Comparison of ENCODE assay signal across 2 cellular contexts in the genomic region with DNA sequence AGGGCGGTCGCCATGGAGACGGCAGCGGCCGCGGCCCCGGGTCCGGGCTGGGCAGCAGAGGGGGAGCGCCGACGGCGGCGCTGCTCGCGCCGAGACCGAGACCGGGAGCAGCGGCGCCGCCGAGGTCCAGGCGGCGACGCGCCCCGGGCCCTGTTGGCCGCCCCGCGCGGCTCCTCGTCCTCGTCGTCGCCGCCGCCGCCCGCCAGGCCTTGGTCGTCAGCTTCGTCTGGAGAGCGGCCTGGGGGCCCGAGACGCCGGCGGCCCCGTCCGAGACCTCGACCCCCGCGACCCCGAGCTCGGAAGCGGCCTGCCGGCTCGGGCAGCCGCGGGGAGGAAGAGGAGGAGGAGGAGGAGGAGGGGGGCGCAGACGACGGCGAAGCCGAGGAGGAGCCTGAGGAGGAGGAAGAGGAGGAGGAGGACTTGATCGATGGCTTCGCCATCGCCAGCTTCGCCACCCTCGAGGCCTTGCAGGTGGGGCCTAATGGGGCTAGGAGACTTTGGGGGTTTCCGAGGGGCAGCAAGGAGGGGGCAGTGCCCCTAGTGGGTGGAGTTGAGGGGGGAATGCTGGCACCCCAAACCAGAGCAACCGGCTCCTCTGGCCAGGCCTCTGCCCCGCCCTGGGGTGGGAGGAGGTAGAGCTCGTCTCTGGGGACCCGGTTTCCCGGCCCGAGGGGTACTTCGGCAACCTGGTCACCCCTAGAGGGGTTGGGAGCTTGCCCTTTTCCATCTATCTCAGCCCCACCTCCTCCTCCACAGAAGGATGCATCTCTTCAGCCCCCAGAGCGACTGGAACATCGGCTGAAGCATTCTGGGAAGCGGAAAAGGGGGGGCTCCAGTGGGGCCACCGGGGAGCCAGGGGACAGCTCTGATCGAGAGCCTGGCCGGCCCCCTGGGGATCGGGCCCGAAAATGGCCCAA.
A peak's percentile ranks its signal among the peaks of the same experiment; 100 is the strongest.
TF ChIP-seq lines count a peak whose summit lies in the region.

No MANE protein-coding gene starts in this region.

TF ChIP-seq in HEK293, 187 proteins besides CTCF, POLR2A, EP300 and RAD21 (continued from another document and continues in another):
- TF ChIP-seq, protein P1, sequence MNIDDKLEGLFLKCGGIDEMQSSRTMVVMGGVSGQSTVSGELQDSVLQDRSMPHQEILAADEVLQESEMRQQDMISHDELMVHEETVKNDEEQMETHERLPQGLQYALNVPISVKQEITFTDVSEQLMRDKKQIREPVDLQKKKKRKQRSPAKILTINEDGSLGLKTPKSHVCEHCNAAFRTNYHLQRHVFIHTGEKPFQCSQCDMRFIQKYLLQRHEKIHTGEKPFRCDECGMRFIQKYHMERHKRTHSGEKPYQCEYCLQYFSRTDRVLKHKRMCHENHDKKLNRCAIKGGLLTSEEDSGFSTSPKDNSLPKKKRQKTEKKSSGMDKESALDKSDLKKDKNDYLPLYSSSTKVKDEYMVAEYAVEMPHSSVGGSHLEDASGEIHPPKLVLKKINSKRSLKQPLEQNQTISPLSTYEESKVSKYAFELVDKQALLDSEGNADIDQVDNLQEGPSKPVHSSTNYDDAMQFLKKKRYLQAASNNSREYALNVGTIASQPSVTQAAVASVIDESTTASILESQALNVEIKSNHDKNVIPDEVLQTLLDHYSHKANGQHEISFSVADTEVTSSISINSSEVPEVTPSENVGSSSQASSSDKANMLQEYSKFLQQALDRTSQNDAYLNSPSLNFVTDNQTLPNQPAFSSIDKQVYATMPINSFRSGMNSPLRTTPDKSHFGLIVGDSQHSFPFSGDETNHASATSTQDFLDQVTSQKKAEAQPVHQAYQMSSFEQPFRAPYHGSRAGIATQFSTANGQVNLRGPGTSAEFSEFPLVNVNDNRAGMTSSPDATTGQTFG (tag by site-specific recombination; IDR thresholded peaks at IDR 0.05; ENCODE audit: borderline replicate concordance) = no peak
- TF ChIP-seq, protein P2, sequence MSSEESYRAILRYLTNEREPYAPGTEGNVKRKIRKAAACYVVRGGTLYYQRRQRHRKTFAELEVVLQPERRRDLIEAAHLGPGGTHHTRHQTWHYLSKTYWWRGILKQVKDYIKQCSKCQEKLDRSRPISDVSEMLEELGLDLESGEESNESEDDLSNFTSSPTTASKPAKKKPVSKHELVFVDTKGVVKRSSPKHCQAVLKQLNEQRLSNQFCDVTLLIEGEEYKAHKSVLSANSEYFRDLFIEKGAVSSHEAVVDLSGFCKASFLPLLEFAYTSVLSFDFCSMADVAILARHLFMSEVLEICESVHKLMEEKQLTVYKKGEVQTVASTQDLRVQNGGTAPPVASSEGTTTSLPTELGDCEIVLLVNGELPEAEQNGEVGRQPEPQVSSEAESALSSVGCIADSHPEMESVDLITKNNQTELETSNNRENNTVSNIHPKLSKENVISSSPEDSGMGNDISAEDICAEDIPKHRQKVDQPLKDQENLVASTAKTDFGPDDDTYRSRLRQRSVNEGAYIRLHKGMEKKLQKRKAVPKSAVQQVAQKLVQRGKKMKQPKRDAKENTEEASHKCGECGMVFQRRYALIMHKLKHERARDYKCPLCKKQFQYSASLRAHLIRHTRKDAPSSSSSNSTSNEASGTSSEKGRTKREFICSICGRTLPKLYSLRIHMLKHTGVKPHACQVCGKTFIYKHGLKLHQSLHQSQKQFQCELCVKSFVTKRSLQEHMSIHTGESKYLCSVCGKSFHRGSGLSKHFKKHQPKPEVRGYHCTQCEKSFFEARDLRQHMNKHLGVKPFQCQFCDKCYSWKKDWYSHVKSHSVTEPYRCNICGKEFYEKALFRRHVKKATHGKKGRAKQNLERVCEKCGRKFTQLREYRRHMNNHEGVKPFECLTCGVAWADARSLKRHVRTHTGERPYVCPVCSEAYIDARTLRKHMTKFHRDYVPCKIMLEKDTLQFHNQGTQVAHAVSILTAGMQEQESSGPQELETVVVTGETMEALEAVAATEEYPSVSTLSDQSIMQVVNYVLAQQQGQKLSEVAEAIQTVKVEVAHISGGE (tag by site-specific recombination; conservative IDR thresholded peaks at IDR 0.05; ENCODE audit: low read depth) = no peak
- no peak for TF ChIP-seq ZNF37A (tag by site-specific recombination; IDR thresholded peaks at IDR 0.05)
- TF ChIP-seq ZFP37 (tag by site-specific recombination; IDR thresholded peaks at IDR 0.05) = no peak
- TF ChIP-seq, protein P3, sequence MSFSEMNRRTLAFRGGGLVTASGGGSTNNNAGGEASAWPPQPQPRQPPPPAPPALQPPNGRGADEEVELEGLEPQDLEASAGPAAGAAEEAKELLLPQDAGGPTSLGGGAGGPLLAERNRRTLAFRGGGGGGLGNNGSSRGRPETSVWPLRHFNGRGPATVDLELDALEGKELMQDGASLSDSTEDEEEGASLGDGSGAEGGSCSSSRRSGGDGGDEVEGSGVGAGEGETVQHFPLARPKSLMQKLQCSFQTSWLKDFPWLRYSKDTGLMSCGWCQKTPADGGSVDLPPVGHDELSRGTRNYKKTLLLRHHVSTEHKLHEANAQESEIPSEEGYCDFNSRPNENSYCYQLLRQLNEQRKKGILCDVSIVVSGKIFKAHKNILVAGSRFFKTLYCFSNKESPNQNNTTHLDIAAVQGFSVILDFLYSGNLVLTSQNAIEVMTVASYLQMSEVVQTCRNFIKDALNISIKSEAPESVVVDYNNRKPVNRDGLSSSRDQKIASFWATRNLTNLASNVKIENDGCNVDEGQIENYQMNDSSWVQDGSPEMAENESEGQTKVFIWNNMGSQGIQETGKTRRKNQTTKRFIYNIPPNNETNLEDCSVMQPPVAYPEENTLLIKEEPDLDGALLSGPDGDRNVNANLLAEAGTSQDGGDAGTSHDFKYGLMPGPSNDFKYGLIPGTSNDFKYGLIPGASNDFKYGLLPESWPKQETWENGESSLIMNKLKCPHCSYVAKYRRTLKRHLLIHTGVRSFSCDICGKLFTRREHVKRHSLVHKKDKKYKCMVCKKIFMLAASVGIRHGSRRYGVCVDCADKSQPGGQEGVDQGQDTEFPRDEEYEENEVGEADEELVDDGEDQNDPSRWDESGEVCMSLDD (tag by site-specific recombination; IDR thresholded peaks at IDR 0.05) = no peak
- TF ChIP-seq ZNF302 (tag by site-specific recombination; IDR thresholded peaks at IDR 0.05; ENCODE audit: low read depth) = no peak
- no peak for TF ChIP-seq SALL2 (tag by site-specific recombination; IDR thresholded peaks at IDR 0.05; ENCODE audit: borderline replicate concordance)
- no peak for TF ChIP-seq ZNF132 (tag by site-specific recombination; IDR thresholded peaks at IDR 0.05; ENCODE audit: borderline replicate concordance)
- TF ChIP-seq, protein P4, sequence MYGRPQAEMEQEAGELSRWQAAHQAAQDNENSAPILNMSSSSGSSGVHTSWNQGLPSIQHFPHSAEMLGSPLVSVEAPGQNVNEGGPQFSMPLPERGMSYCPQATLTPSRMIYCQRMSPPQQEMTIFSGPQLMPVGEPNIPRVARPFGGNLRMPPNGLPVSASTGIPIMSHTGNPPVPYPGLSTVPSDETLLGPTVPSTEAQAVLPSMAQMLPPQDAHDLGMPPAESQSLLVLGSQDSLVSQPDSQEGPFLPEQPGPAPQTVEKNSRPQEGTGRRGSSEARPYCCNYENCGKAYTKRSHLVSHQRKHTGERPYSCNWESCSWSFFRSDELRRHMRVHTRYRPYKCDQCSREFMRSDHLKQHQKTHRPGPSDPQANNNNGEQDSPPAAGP (tag by site-specific recombination; IDR thresholded peaks at IDR 0.05) = 0 out of 2 replicates have a peak, but pooled peaks have one; percentile 18
- TF ChIP-seq ZNF394 (tag by site-specific recombination; IDR thresholded peaks at IDR 0.05; ENCODE audit: borderline replicate concordance) = no peak
- no peak for TF ChIP-seq ZNF354C (tag by site-specific recombination; IDR thresholded peaks at IDR 0.05; ENCODE audit: borderline replicate concordance, low read depth)
- no peak for TF ChIP-seq ZNF16 (tag by site-specific recombination; IDR thresholded peaks at IDR 0.05; ENCODE audit: low read depth)
- TF ChIP-seq HOXA7 (CRISPR knock-in tag; IDR thresholded peaks at IDR 0.05; ENCODE audit: borderline replicate concordance) = no peak
- 0 out of 2 replicates have a peak, but pooled peaks have one; percentile 44 for TF ChIP-seq HOXC10 (CRISPR knock-in tag; IDR thresholded peaks at IDR 0.05)
- no peak for TF ChIP-seq ZNF223 (tag by site-specific recombination; IDR thresholded peaks at IDR 0.05)

TF ChIP-seq in HepG2, 621 proteins besides CTCF, POLR2A, EP300 and RAD21 (continued from another document and continues in another):
- TF ChIP-seq, protein P5, sequence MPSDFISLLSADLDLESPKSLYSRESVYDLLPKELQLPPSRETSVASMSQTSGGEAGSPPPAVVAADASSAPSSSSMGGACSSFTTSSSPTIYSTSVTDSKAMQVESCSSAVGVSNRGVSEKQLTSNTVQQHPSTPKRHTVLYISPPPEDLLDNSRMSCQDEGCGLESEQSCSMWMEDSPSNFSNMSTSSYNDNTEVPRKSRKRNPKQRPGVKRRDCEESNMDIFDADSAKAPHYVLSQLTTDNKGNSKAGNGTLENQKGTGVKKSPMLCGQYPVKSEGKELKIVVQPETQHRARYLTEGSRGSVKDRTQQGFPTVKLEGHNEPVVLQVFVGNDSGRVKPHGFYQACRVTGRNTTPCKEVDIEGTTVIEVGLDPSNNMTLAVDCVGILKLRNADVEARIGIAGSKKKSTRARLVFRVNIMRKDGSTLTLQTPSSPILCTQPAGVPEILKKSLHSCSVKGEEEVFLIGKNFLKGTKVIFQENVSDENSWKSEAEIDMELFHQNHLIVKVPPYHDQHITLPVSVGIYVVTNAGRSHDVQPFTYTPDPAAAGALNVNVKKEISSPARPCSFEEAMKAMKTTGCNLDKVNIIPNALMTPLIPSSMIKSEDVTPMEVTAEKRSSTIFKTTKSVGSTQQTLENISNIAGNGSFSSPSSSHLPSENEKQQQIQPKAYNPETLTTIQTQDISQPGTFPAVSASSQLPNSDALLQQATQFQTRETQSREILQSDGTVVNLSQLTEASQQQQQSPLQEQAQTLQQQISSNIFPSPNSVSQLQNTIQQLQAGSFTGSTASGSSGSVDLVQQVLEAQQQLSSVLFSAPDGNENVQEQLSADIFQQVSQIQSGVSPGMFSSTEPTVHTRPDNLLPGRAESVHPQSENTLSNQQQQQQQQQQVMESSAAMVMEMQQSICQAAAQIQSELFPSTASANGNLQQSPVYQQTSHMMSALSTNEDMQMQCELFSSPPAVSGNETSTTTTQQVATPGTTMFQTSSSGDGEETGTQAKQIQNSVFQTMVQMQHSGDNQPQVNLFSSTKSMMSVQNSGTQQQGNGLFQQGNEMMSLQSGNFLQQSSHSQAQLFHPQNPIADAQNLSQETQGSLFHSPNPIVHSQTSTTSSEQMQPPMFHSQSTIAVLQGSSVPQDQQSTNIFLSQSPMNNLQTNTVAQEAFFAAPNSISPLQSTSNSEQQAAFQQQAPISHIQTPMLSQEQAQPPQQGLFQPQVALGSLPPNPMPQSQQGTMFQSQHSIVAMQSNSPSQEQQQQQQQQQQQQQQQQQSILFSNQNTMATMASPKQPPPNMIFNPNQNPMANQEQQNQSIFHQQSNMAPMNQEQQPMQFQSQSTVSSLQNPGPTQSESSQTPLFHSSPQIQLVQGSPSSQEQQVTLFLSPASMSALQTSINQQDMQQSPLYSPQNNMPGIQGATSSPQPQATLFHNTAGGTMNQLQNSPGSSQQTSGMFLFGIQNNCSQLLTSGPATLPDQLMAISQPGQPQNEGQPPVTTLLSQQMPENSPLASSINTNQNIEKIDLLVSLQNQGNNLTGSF (CRISPR knock-in tag; IDR thresholded peaks at IDR 0.05) = no peak
- TF ChIP-seq, protein P6, sequence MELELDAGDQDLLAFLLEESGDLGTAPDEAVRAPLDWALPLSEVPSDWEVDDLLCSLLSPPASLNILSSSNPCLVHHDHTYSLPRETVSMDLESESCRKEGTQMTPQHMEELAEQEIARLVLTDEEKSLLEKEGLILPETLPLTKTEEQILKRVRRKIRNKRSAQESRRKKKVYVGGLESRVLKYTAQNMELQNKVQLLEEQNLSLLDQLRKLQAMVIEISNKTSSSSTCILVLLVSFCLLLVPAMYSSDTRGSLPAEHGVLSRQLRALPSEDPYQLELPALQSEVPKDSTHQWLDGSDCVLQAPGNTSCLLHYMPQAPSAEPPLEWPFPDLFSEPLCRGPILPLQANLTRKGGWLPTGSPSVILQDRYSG (CRISPR knock-in tag; IDR thresholded peaks at IDR 0.05) = 0 out of 2 replicates have a peak, but pooled peaks have one; percentile 15
- 0 out of 2 replicates have a peak, but pooled peaks have one; percentile 27 for TF ChIP-seq NRL (CRISPR knock-in tag; IDR thresholded peaks at IDR 0.05; ENCODE audit: borderline replicate concordance)
- no peak for TF ChIP-seq ZNF557 (CRISPR knock-in tag; IDR thresholded peaks at IDR 0.05)
- TF ChIP-seq ZSCAN21 (CRISPR knock-in tag; IDR thresholded peaks at IDR 0.05; ENCODE audit: borderline replicate concordance) = no peak
- TF ChIP-seq ZSCAN30 (CRISPR knock-in tag; IDR thresholded peaks at IDR 0.05) = no peak
- TF ChIP-seq, protein P7, sequence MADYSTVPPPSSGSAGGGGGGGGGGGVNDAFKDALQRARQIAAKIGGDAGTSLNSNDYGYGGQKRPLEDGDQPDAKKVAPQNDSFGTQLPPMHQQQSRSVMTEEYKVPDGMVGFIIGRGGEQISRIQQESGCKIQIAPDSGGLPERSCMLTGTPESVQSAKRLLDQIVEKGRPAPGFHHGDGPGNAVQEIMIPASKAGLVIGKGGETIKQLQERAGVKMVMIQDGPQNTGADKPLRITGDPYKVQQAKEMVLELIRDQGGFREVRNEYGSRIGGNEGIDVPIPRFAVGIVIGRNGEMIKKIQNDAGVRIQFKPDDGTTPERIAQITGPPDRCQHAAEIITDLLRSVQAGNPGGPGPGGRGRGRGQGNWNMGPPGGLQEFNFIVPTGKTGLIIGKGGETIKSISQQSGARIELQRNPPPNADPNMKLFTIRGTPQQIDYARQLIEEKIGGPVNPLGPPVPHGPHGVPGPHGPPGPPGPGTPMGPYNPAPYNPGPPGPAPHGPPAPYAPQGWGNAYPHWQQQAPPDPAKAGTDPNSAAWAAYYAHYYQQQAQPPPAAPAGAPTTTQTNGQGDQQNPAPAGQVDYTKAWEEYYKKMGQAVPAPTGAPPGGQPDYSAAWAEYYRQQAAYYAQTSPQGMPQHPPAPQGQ (CRISPR knock-in tag; IDR thresholded peaks at IDR 0.05; ENCODE audit: borderline replicate concordance) = no peak
- TF ChIP-seq CCDC6 (CRISPR knock-in tag; IDR thresholded peaks at IDR 0.05) = no peak
- TF ChIP-seq, protein P8, sequence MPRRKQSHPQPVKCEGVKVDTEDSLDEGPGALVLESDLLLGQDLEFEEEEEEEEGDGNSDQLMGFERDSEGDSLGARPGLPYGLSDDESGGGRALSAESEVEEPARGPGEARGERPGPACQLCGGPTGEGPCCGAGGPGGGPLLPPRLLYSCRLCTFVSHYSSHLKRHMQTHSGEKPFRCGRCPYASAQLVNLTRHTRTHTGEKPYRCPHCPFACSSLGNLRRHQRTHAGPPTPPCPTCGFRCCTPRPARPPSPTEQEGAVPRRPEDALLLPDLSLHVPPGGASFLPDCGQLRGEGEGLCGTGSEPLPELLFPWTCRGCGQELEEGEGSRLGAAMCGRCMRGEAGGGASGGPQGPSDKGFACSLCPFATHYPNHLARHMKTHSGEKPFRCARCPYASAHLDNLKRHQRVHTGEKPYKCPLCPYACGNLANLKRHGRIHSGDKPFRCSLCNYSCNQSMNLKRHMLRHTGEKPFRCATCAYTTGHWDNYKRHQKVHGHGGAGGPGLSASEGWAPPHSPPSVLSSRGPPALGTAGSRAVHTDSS (CRISPR knock-in tag; conservative IDR thresholded peaks at IDR 0.05) = no peak
- TF ChIP-seq PCBP1 (IDR thresholded peaks at IDR 0.05; ENCODE audit: borderline replicate concordance, low read depth, low read length) = peak; percentile 81; the same call in 1 of the 2 replicates
- TF ChIP-seq PLRG1 (conservative IDR thresholded peaks at IDR 0.05) = no peak
- TF ChIP-seq AGO1 (IDR thresholded peaks at IDR 0.05; ENCODE audit: low read depth, low read length, poor library complexity, severe bottlenecking) = no peak
- TF ChIP-seq, protein P9, sequence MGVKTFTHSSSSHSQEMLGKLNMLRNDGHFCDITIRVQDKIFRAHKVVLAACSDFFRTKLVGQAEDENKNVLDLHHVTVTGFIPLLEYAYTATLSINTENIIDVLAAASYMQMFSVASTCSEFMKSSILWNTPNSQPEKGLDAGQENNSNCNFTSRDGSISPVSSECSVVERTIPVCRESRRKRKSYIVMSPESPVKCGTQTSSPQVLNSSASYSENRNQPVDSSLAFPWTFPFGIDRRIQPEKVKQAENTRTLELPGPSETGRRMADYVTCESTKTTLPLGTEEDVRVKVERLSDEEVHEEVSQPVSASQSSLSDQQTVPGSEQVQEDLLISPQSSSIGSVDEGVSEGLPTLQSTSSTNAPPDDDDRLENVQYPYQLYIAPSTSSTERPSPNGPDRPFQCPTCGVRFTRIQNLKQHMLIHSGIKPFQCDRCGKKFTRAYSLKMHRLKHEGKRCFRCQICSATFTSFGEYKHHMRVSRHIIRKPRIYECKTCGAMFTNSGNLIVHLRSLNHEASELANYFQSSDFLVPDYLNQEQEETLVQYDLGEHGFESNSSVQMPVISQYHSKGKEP (CRISPR knock-in tag; IDR thresholded peaks at IDR 0.05) = no peak
